Comparison of ENCODE assay signal across 23 cellular contexts in the genomic region with DNA sequence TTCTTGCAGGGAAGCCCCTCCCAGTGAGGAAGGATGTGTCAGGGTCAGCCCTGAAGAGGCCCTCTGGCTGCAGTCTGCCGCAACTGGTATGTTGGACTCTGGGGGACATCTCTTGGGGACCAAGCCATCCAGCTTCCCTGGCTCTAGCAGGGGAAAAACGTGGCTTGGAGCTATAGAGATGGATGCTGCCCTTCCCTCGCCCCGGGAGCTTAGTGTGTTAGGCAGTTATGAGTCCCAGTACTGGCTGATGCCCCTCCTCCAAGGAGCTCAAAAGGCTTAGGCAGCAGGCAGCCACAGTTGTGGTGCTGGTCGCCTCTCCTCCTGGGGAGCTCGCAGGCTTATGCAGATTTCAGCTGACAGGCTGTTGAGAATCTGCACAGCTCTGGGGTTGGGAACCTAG.
DNase-seq lines count a peak whose midpoint lies in the region; ATAC-seq, FAIRE-seq and TF ChIP-seq lines count a peak whose summit lies in the region.
"Had no signal": no experiment of that assay in that cellular context is flagged by ENCODE, and none has a peak within 500 bp of the region (broad histone marks: within the 10 kb centered on the region; RNA-seq: fewer than 3 reads in every experiment).

No MANE protein-coding gene starts in this region.

- H3K79me2 ChIP-seq in H1 (ENCODE audit: control insufficient read depth in 1 of 2, insufficient read depth in 2 of 2, low read length in 2 of 2) = no peaks in the 10 kb centered on the region

- H3K79me1 ChIP-seq in H1 (ENCODE audit: low read depth, low read length) = no peaks in the 10 kb centered on the region
- H3K79me1 ChIP-seq in neuronal stem cell (ENCODE audit: low read depth, low read length) = no peaks in the 10 kb centered on the region

- TF ChIP-seq CTCF in H1 (IDR thresholded peaks at IDR 0.05; ENCODE audit: control extremely low read depth in 1 of 3, insufficient read depth in 1 of 3, low read depth in 1 of 3, low read length in 3 of 3) = no peak

- H3K4me2 ChIP-seq in H1 (ENCODE audit: insufficient read depth in 1 of 2, low read depth in 2 of 2, low read length in 2 of 2) (no peak overlapping the region), neuronal stem cell (ENCODE audit: insufficient read depth, low read length, poor library complexity, severe bottlenecking) (no peak overlapping the region)
- H3K4me2 ChIP-seq: BLaER1 had no signal

- no peak for TF ChIP-seq RAD21 in H1 (IDR thresholded peaks at IDR 0.05 in 1 of 2, conservative IDR thresholded peaks at IDR 0.05 in 1 of 2; ENCODE audit: low read depth in 2 of 2, low read length in 2 of 2)

- CTCF ChIA-PET in H1 (lab: Charles Lee; ENCODE audit: partially characterized antibody) = no interaction called here

- H3K4me3 ChIP-seq in SJCRH30 (peak overlapping the region; percentile 15; the same call in 1 of the 2 replicates), H1 (ENCODE audit: extremely low read depth in 1 of 4, insufficient read depth in 2 of 4, low read depth in 3 of 4, low read length in 4 of 4) (no peak overlapping the region), neuronal stem cell (ENCODE audit: low read length in 2 of 2) (no peak overlapping the region)
- H3K4me3 ChIP-seq: BLaER1, GM12878 had no signal

- H3K27me3 ChIP-seq in SJCRH30 (no peaks in the 10 kb centered on the region), H1 (replicated peaks in 1 of 4; ENCODE audit: control insufficient read depth in 3 of 4, extremely low read depth in 1 of 4, insufficient read depth in 3 of 4, low read length in 3 of 4) (no peaks in the 10 kb centered on the region), neuronal stem cell (ENCODE audit: control insufficient read depth in 3 of 3, insufficient read depth in 3 of 3, low read depth in 1 of 3, low read length in 3 of 3) (no peaks in the 10 kb centered on the region)
- H3K27me3 ChIP-seq: BLaER1 had no signal

- H2BK120ac ChIP-seq in H1 (replicated peaks; ENCODE audit: low read depth, low read length) (no peak overlapping the region), neuronal stem cell (ENCODE audit: low read depth, low read length) (no peak overlapping the region)

- no peaks in the 10 kb centered on the region for H4K20me1 ChIP-seq in H1 (replicated peaks in 1 of 2; ENCODE audit: control insufficient read depth in 1 of 2, insufficient read depth in 2 of 2, low read length in 2 of 2)
- H4K20me1 ChIP-seq: BLaER1 had no signal

- H4K91ac ChIP-seq in H1 (replicated peaks; ENCODE audit: insufficient read length, low read length) (no peak overlapping the region), neuronal stem cell (ENCODE audit: low read depth, low read length, poor library complexity) (no peak overlapping the region)

- no peak overlapping the region for H2BK12ac ChIP-seq in H1 (ENCODE audit: low read depth, low read length)
- no peak overlapping the region for H2BK12ac ChIP-seq in neuronal stem cell (ENCODE audit: low read length)

- no peak for TF ChIP-seq EP300 in H1 (IDR thresholded peaks at IDR 0.05; ENCODE audit: borderline replicate concordance in 1 of 2, low read depth in 2 of 2, low read length in 2 of 2)

- no peak overlapping the region for H3K14ac ChIP-seq in H1 (ENCODE audit: insufficient read length)
- H3K14ac ChIP-seq in neuronal stem cell (ENCODE audit: low read length) = peak overlapping the region; percentile 40

- no peaks in the 10 kb centered on the region for H3K4me1 ChIP-seq in SJCRH30
- H3K4me1 ChIP-seq in H1 (replicated peaks in 1 of 4; ENCODE audit: control insufficient read depth in 3 of 4, insufficient read depth in 4 of 4, low read length in 3 of 4) = no peaks in the 10 kb centered on the region; a peak in 2 of 7 replicates
- H3K4me1 ChIP-seq in neuronal stem cell (ENCODE audit: control insufficient read depth in 2 of 2, insufficient read depth in 1 of 2, low read depth in 1 of 2, low read length in 2 of 2) = no peaks in the 10 kb centered on the region
- H3K4me1 ChIP-seq: BLaER1, Caco-2 had no signal

- H2AFZ ChIP-seq in H1 (ENCODE audit: low read length) (no peak overlapping the region), neuronal stem cell (ENCODE audit: low read length) (peak overlapping the region; percentile 49)

- H2BK20ac ChIP-seq in H1 (ENCODE audit: low read length) = no peak overlapping the region

- DNase-seq in NCI-H82 (lab: John Stamatoyannopoulos, UW) (peak; percentile 12), NCI-H82 treated with DMSO at 0.1 percent for 48 hours (lab: John Stamatoyannopoulos, UW; ENCODE audit: unreplicated experiment) (no peak), SJCRH30 (peak; percentile 9 to 19), H1 (ENCODE audit: low read depth in 1 of 2, low spot score in 2 of 2) (no peak), neuronal stem cell (ENCODE audit: low spot score) (no peak)
- no peak for DNase-seq in effector CD4-positive, alpha-beta T cell
- no peak for DNase-seq in activated naive CD4-positive, alpha-beta T cell treated with Interleukin-2 at 50 U/mL for 16 hours
- DNase-seq: Caco-2; CD4-positive, CD25-positive, alpha-beta regulatory T cell; CD8-positive, alpha-beta T cell; DMS153; DND-41; GDM1; GOT3; H7; HCEC 1CT had no signal

- no peak overlapping the region for H3K27ac ChIP-seq in SJCRH30
- no peak overlapping the region for H3K27ac ChIP-seq in H1 (ENCODE audit: low read depth, low read length)
- H3K27ac ChIP-seq in neuronal stem cell (replicated peaks; ENCODE audit: low read length) = no peak overlapping the region
- H3K27ac ChIP-seq: 22Rv1, BLaER1, C4-2B had no signal

- H3K9me3 ChIP-seq in SJCRH30 (replicated peaks) (no peaks in the 10 kb centered on the region; the same call in 1 of the 2 replicates), H1 (ENCODE audit: insufficient read depth in 2 of 2, low read depth in 1 of 2, low read length in 1 of 2) (peaks cover 8 to 14% of the 10 kb centered on the region in 2 experiments; a peak in 3 of 4 replicates), neuronal stem cell (replicated peaks in 1 of 2; ENCODE audit: control insufficient read depth in 2 of 2, insufficient read depth in 1 of 2, low read depth in 1 of 2, low read length in 2 of 2) (peaks cover 0 to 4% of the 10 kb centered on the region in 2 donors)
- H3K9me3 ChIP-seq: Caco-2 had no signal

- no peak overlapping the region for H4K5ac ChIP-seq in H1 (ENCODE audit: insufficient read length, low read depth, low read length)

- POLR2A ChIA-PET in H1 (lab: Charles Lee; ENCODE audit: partially characterized antibody) = no interaction called here

- H3K23me2 ChIP-seq in H1 (ENCODE audit: low read depth, low read length) = no peaks in the 10 kb centered on the region

- FAIRE-seq in H1 (lab: Jason Lieb, UNC) = no peak
- FAIRE-seq: A204.1, GM12878, GM19239 had no signal

- no peak for TF ChIP-seq POLR2A in H1 (IDR thresholded peaks at IDR 0.05; ENCODE audit: control extremely low read depth in 1 of 2, low read depth in 2 of 2, low read length in 2 of 2)

- H3K36me3 ChIP-seq in SJCRH30 (no peaks in the 10 kb centered on the region), H1 (ENCODE audit: control insufficient read depth in 2 of 4, insufficient read depth in 4 of 4, low read length in 3 of 4) (no peaks in the 10 kb centered on the region), neuronal stem cell (replicated peaks in 1 of 2; ENCODE audit: control insufficient read depth in 2 of 2, insufficient read depth in 2 of 2, low read length in 2 of 2) (no peaks in the 10 kb centered on the region)
- H3K36me3 ChIP-seq: BLaER1 had no signal

- H2BK15ac ChIP-seq in H1 (ENCODE audit: low read length) (no peak overlapping the region), neuronal stem cell (ENCODE audit: low read length) (no peak overlapping the region)

- H2BK5ac ChIP-seq in H1 (ENCODE audit: low read depth, low read length) (no peak overlapping the region), neuronal stem cell (ENCODE audit: low read length) (no peak overlapping the region)

- no peak overlapping the region for H3K56ac ChIP-seq in H1 (replicated peaks; ENCODE audit: insufficient read length, low read depth, low read length)

- H3K9ac ChIP-seq in H1 (replicated peaks in 1 of 4; ENCODE audit: extremely low read depth in 1 of 4, low read depth in 3 of 4, low read length in 3 of 4) (no peak overlapping the region), neuronal stem cell (ENCODE audit: low read depth, low read length, poor library complexity) (no peak overlapping the region)
- H3K9ac ChIP-seq: BLaER1 had no signal

- ATAC-seq in HG02884 (IDR thresholded peaks at IDR 0.05; ENCODE audit: unreplicated experiment) = no peak
- ATAC-seq: CD8-positive, alpha-beta T cell; GM12878 had no signal

- 86% methylated on average over 6 of the region's 6 CpGs; no CpG with 5 or more reads in 1 of the 2 experiments for WGBS in H1 (ENCODE audit: extremely low coverage in 1 of 2, insufficient coverage in 1 of 2, insufficient read length in 1 of 2, insufficient replicate concordance in 2 of 2, low coverage in 1 of 2, low lambda C conversion rate in 2 of 2, missing lambda C conversion rate in 1 of 2), 2 experiments
- no CpG with 5 or more reads among the region's 6 CpGs for WGBS in neuronal stem cell (ENCODE audit: extremely low coverage in 2 of 2, insufficient read length in 2 of 2, insufficient replicate concordance in 1 of 2), 2 donors

- H2AK5ac ChIP-seq in H1 (ENCODE audit: low read depth, low read length) (no peak overlapping the region), neuronal stem cell (ENCODE audit: low read depth, low read length) (peak overlapping the region; percentile 74)

- H3K4ac ChIP-seq in H1 (replicated peaks; ENCODE audit: insufficient read length, low read depth, low read length) = no peak overlapping the region
- H3K4ac ChIP-seq in neuronal stem cell (ENCODE audit: low read length) = no peak overlapping the region

- H4K8ac ChIP-seq in H1 (ENCODE audit: extremely low read depth, insufficient read depth, low read length) (peak overlapping the region; percentile 71; the same call in 1 of the 2 replicates), neuronal stem cell (ENCODE audit: low read depth, low read length) (no peak overlapping the region)

- H3K23ac ChIP-seq in H1 (ENCODE audit: insufficient read length) (no peak overlapping the region), neuronal stem cell (ENCODE audit: low read depth, low read length, poor library complexity) (no peak overlapping the region)

- H3K18ac ChIP-seq in H1 (ENCODE audit: extremely low read depth, low read length) = no peak overlapping the region
- H3K18ac ChIP-seq in neuronal stem cell (ENCODE audit: low read length) = peak overlapping the region; percentile 53

TF ChIP-seq in H1, 55 proteins besides CTCF, POLR2A, EP300 and RAD21 (continues in another document):
- TF ChIP-seq CBX8 (IDR thresholded peaks at IDR 0.05; ENCODE audit: borderline replicate concordance, low read depth, low read length) (no peak), BCL11A (IDR thresholded peaks at IDR 0.05; ENCODE audit: low read depth in 2 of 2, low read length in 2 of 2) (no peak), ASH2L (IDR thresholded peaks at IDR 0.05; ENCODE audit: low read length) (no peak), SP1 (IDR thresholded peaks at IDR 0.05; ENCODE audit: low read depth, low read length) (no peak), BRCA1 (IDR thresholded peaks at IDR 0.05; ENCODE audit: low read depth, low read length) (no peak), KDM1A (IDR thresholded peaks at IDR 0.05; ENCODE audit: borderline replicate concordance, low read length) (no peak), TEAD4 (IDR thresholded peaks at IDR 0.05; ENCODE audit: low read depth, low read length) (no peak), SIX5 (IDR thresholded peaks at IDR 0.05; ENCODE audit: low read depth, low read length) (no peak)

Comparison
In these comparisons a context has a peak if more than half of its experiments do, and no peak if none do; other contexts are left out.
1. DNase-seq: peak in NCI-H82 (single experiment) and SJCRH30 (2 of 2); none in NCI-H82 treated with DMSO at 0.1 percent for 48 hours (single experiment), H1 (0 of 2), neuronal stem cell (single experiment), effector CD4-positive, alpha-beta T cell (single experiment) and activated naive CD4-positive, alpha-beta T cell treated with Interleukin-2 at 50 U/mL for 16 hours (single experiment).